In the genomic region with DNA sequence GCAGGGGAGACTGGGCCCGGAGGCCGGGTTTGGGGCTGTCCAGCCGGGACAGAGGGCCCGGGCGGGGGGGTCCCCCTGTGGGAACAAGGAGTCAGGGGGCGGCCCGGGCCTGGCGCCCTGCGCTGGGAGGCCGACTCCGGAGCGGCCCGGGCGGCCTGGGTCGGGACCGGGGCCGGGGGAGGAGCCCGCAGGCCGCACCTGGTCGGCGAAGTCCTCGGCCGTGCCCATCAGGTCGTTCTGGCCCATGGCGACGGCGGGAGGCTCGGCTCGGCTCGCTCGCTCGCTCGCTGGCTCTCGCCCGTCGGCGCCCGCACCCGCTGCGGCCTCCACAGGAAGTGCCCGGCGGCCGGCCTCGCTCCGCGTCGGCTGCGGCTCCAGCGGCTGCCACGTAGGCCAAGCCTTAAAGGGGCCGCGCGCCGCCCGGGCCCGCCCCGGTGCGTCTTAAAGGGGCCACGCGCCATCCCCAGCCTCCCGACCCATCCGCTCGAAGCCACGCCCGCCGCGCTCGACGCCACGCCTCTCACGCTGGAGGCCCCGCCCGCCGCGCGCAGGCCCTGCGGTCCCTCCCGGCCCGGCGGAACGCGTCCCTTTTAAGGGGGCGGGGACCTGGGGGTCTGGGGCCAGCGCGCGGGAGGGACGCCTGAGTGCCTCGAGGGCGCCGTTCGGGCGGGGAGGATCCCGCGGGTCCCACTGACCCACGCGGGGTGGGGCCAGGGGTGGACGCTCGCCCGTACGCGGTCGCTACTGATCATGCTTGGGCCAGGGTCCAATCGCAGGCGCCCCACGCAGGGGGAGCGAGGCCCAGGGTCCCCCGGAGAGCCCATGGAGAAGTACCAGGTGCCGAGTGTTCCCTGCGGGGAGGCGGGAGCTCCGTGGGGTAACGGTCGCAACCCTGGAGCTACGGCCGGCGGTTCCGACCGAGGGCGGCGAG, we compare ENCODE assay signal across 8 cellular contexts.
DNase-seq lines count a peak whose midpoint lies in the region; ATAC-seq lines count a peak whose summit lies in the region.

A gene (plus strand): TSS at position 643 of the 931 bp plus-strand sequence. CDS start 108 bp downstream, at position 751.
A gene (minus strand): TSS at position 337 of the 931 bp plus-strand sequence. CDS start 91 bp downstream, at position 246.

- peaks cover 35 to 49% (median 46%) of the 10 kb centered on the region in 11 experiments for H4K20me1 ChIP-seq in BLaER1 treated with 17β-estradiol and CSF1 and Interleukin-3, amounts not matched to agents 10 nM and 100 nM

- H3K9me3 ChIP-seq in BLaER1 treated with 17β-estradiol and CSF1 and Interleukin-3, amounts not matched to agents 10 nM and 100 nM (replicated peaks in 1 of 11), result peaks cover 0 to 14% (median 9%) of the 10 kb centered on the region in 11 experiments; a peak in 15 of 22 replicates

- H3K9ac ChIP-seq in BLaER1 treated with 17β-estradiol and CSF1 and Interleukin-3, amounts not matched to agents 10 nM and 100 nM, result peak within 1 kb of the TSS; percentile 96 to 100 (median 98)

- ATAC-seq in GM19351 (IDR thresholded peaks at IDR 0.05; ENCODE audit: unreplicated experiment) (peak; percentile 92), HG03469 (IDR thresholded peaks at IDR 0.05; ENCODE audit: unreplicated experiment) (peak; percentile 72)

- peak within 1 kb of the TSS; percentile 91 to 99 (median 96) for H3K4me3 ChIP-seq in BLaER1 treated with 17β-estradiol and CSF1 and Interleukin-3, amounts not matched to agents 10 nM and 100 nM

- H3K4me2 ChIP-seq in BLaER1 treated with 17β-estradiol and CSF1 and Interleukin-3, amounts not matched to agents 10 nM and 100 nM, result peak within 1 kb of the TSS; percentile 89 to 100 (median 98)

- peaks cover 35 to 47% (median 44%) of the 10 kb centered on the region in 10 experiments for H3K4me1 ChIP-seq in BLaER1 treated with 17β-estradiol and CSF1 and Interleukin-3, amounts not matched to agents 10 nM and 100 nM

- H3K27ac ChIP-seq in BLaER1 treated with 17β-estradiol and CSF1 and Interleukin-3, amounts not matched to agents 10 nM and 100 nM, result peak within 1 kb of the TSS; percentile 93 to 99 (median 97)
- H3K27ac ChIP-seq in cingulate gyrus (ENCODE audit: low read depth, low read length), result peak within 1 kb of the TSS; percentile 65

- no peaks in the 10 kb centered on the region for H3K27me3 ChIP-seq in BLaER1 treated with 17β-estradiol and CSF1 and Interleukin-3, amounts not matched to agents 10 nM and 100 nM

- DNase-seq in NCI-H524 treated with DMSO at 0.1 percent for 48 hours (lab: John Stamatoyannopoulos, UW) (peak; percentile 62), left kidney (ENCODE audit: low read depth, low spot score) (peak; percentile 99)
- peak; percentile 97 for DNase-seq in activated CD4-positive, alpha-beta T cell treated with anti-CD3 and anti-CD28 coated beads for 48 hours
- peak; percentile 93 to 95 for DNase-seq in stimulated activated CD4-positive, alpha-beta T cell treated with anti-CD3 and anti-CD28 coated beads, Interleukin-1b, Interleukin-23, amount 100 ng/mL, for 4 hours (ENCODE audit: low read depth in 2 of 2)

- peaks cover 19 to 33% (median 30%) of the 10 kb centered on the region in 11 experiments for H3K36me3 ChIP-seq in BLaER1 treated with 17β-estradiol and CSF1 and Interleukin-3, amounts not matched to agents 10 nM and 100 nM

Comparison
In these comparisons a context has a peak if more than half of its experiments do, and no peak if none do; other contexts are left out.
1. Peak in every context shown above with its lines: DNase-seq, ATAC-seq, H3K4me3 ChIP-seq and H3K27ac ChIP-seq.